In the genomic region with DNA sequence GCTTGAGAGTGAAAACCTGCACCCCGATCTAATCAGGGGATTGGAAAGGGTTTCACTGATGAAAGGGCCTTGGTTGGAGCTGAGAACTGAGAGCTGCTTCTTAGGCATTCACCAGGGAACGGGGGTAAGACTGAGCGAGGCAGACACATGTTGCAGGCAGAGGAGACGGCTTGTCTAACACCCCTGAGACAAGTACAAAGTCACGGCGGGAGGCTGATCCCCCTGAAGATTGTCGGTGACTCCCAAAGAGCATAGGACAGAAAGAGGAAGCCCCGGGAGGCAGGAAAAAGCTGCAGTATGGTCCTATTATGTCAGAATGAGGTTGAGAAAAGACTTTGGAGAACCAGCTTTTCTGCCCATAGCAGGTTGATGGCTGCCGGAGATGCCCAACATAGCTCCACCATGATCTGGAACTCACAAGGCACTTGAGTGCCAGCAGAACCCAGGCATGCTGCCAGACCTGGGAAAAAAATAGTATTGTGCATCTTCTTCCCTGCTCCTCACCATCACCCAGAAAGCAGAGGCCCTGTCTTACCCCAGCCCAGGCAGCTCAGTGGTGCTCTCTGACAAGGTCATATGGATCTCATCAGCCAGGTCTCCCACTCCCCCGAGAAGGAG, we compare ENCODE assay signal across 22 cellular contexts.
"Had no signal": no experiment of that assay in that cellular context is flagged by ENCODE, and none has a peak within 500 bp of the region (broad histone marks: within the 10 kb centered on the region; RNA-seq: fewer than 3 reads in every experiment).

No MANE protein-coding gene starts in this region.

- H3K27ac Mint-ChIP-seq: activated CD4-positive, alpha-beta memory T cell treated with anti-CD3 and anti-CD28 coated beads, Interleukin-2, amount 10 ng/mL, durations not matched to agents 7 days and 5 days; activated CD8-positive, alpha-beta memory T cell treated with anti-CD3 and anti-CD28 coated beads, Interleukin-2, amount 10 ng/mL, durations not matched to agents 7 days and 5 days; activated naive CD8-positive, alpha-beta T cell treated with anti-CD3 and anti-CD28 coated beads, Interleukin-2, amount 10 ng/mL, durations not matched to agents 7 days and 5 days; activated T-helper 17 cell treated with anti-CD3 and anti-CD28 coated beads, Interleukin-2, amount 50 U/mL, for 72 hours; immature natural killer cell; nephron progenitor cell; T-cell had no signal

- H3K9me3 Mint-ChIP-seq: activated CD4-positive, alpha-beta memory T cell treated with anti-CD3 and anti-CD28 coated beads, Interleukin-2, amount 10 ng/mL, durations not matched to agents 7 days and 5 days had no signal

- DNase-seq: activated CD4-positive, alpha-beta memory T cell treated with anti-CD3 and anti-CD28 coated beads, Interleukin-2, amount 10 ng/mL, durations not matched to agents 7 days and 5 days; activated CD4-positive, alpha-beta T cell treated with anti-CD3 and anti-CD28 coated beads for 48 hours; activated CD4-positive, CD25-positive, alpha-beta regulatory T cell; activated CD8-positive, alpha-beta memory T cell treated with anti-CD3 and anti-CD28 coated beads, Interleukin-2, amount 10 ng/mL, durations not matched to agents 7 days and 5 days; activated naive CD4-positive, alpha-beta T cell; activated naive CD8-positive, alpha-beta T cell treated with anti-CD3 and anti-CD28 coated beads, Interleukin-2, amount 10 ng/mL, durations not matched to agents 7 days and 5 days; amygdala; gastrocnemius medialis; head of caudate nucleus; immature natural killer cell; midbrain; nephron progenitor cell; occipital lobe; retina; stimulated activated CD4-positive, alpha-beta T cell treated with anti-CD3 and anti-CD28 coated beads, Interleukin-12 subunit alpha, Interleukin-12 subunit beta, amount 100 ng/mL, for 4 hours; stimulated activated CD4-positive, alpha-beta T cell treated with anti-CD3 and anti-CD28 coated beads, Interleukin-1b, Interleukin-23, amount 100 ng/mL, for 48 hours; stimulated activated CD8-positive, alpha-beta memory T cell treated with anti-CD3 and anti-CD28 coated beads, Interleukin-4, amount 100 ng/mL, for 48 hours; stimulated activated naive CD4-positive, alpha-beta T cell; T-cell; tibial artery had no signal

- H3K4me3 Mint-ChIP-seq: activated CD4-positive, alpha-beta memory T cell treated with anti-CD3 and anti-CD28 coated beads, Interleukin-2, amount 10 ng/mL, durations not matched to agents 7 days and 5 days; activated CD8-positive, alpha-beta memory T cell treated with anti-CD3 and anti-CD28 coated beads, Interleukin-2, amount 10 ng/mL, durations not matched to agents 7 days and 5 days; activated naive CD8-positive, alpha-beta T cell treated with anti-CD3 and anti-CD28 coated beads, Interleukin-2, amount 10 ng/mL, durations not matched to agents 7 days and 5 days; activated T-helper 17 cell treated with anti-CD3 and anti-CD28 coated beads, Interleukin-2, amount 50 U/mL, for 72 hours; immature natural killer cell; nephron progenitor cell; T-cell had no signal

- ATAC-seq: activated CD8-positive, alpha-beta memory T cell treated with anti-CD3 and anti-CD28 coated beads, Interleukin-2, amount 10 ng/mL, durations not matched to agents 7 days and 5 days; activated T-helper 17 cell treated with anti-CD3 and anti-CD28 coated beads, Interleukin-2, amount 50 U/mL, for 72 hours; esophagus mucosa; gastrocnemius medialis; T-cell had no signal

- H3K27me3 Mint-ChIP-seq: activated CD4-positive, alpha-beta memory T cell treated with anti-CD3 and anti-CD28 coated beads, Interleukin-2, amount 10 ng/mL, durations not matched to agents 7 days and 5 days; activated CD8-positive, alpha-beta memory T cell treated with anti-CD3 and anti-CD28 coated beads, Interleukin-2, amount 10 ng/mL, durations not matched to agents 7 days and 5 days; activated naive CD8-positive, alpha-beta T cell treated with anti-CD3 and anti-CD28 coated beads, Interleukin-2, amount 10 ng/mL, durations not matched to agents 7 days and 5 days had no signal

- H3K4me1 Mint-ChIP-seq: activated CD4-positive, alpha-beta memory T cell treated with anti-CD3 and anti-CD28 coated beads, Interleukin-2, amount 10 ng/mL, durations not matched to agents 7 days and 5 days; activated CD8-positive, alpha-beta memory T cell treated with anti-CD3 and anti-CD28 coated beads, Interleukin-2, amount 10 ng/mL, durations not matched to agents 7 days and 5 days; activated naive CD8-positive, alpha-beta T cell treated with anti-CD3 and anti-CD28 coated beads, Interleukin-2, amount 10 ng/mL, durations not matched to agents 7 days and 5 days; activated T-helper 17 cell treated with anti-CD3 and anti-CD28 coated beads, Interleukin-2, amount 50 U/mL, for 72 hours; immature natural killer cell; T-cell had no signal
